1 cellular context compared by ENCODE assay signal in the genomic region with DNA sequence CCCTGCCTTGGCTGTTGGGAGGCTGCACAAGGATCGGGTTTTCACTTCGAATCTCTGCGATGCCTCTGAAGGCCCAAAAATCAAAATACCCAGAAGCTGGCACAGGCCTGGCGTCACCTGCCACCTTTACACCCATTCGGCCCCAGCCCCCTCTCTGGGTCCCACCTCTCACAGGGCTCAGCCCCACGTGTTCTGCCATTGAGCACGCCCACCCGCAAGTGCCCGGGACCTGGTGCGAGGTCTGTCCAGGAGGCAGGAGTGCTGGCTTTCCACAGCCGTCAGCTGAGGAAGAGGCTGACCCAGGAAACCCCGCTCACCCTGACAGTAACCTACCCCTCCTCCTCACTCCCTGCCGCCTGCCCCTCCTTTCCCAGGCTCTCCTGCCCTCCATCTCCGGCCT.
A peak's percentile ranks its signal among the peaks of the same experiment; 100 is the strongest.
TF ChIP-seq lines count a peak whose summit lies in the region.

No MANE protein-coding gene starts in this region.

TF ChIP-seq in K562, 482 proteins besides CTCF, POLR2A, EP300 and RAD21:
- TF ChIP-seq ZNF561 (CRISPR knock-in tag; conservative IDR thresholded peaks at IDR 0.05) (no peak), ZNF57 (CRISPR knock-in tag; IDR thresholded peaks at IDR 0.05) (no peak), POLR3A (IDR thresholded peaks at IDR 0.05; ENCODE audit: borderline replicate concordance, extremely low read depth, insufficient read depth, insufficient read length) (no peak), XRCC4 (IDR thresholded peaks at IDR 0.05; ENCODE audit: extremely low read depth, insufficient read depth, insufficient read length) (no peak), SIN3B (IDR thresholded peaks at IDR 0.05; ENCODE audit: low read depth) (no peak), ARID1B (IDR thresholded peaks at IDR 0.05) (no peak), NR2C2 (CRISPR knock-in tag; IDR thresholded peaks at IDR 0.05) (no peak), NR2C2 (tag; IDR thresholded peaks at IDR 0.05) (no peak), RBM22 (IDR thresholded peaks at IDR 0.05; ENCODE audit: low read depth, low read length, poor library complexity, severe bottlenecking) (peak; percentile 92), RBFOX2 (IDR thresholded peaks at IDR 0.05; ENCODE audit: low read depth, low read length) (peak; percentile 69), SIN3A (IDR thresholded peaks at IDR 0.05; ENCODE audit: borderline replicate concordance in 2 of 2, control insufficient read depth in 1 of 2, low read depth in 2 of 2, low read length in 2 of 2) (no peak), RBM39 (optimal IDR thresholded peaks at IDR 0.05; ENCODE audit: low read depth, low read length) (no peak), TAF7 (tag; IDR thresholded peaks at IDR 0.05) (no peak), SUPT5H (IDR thresholded peaks at IDR 0.05) (0 out of 2 replicates have a peak, but pooled peaks have one; percentile 24), POLR2G (IDR thresholded peaks at IDR 0.05; ENCODE audit: low read depth, low read length) (peak; percentile 76), ELK3 (CRISPR knock-in tag; IDR thresholded peaks at IDR 0.05) (no peak), ZMIZ1 (IDR thresholded peaks at IDR 0.05; ENCODE audit: low read depth in 2 of 2, low read length in 2 of 2) (no peak), ADNP (tag; IDR thresholded peaks at IDR 0.05) (no peak), E4F1 (CRISPR knock-in tag; IDR thresholded peaks at IDR 0.05; ENCODE audit: borderline replicate concordance) (no peak), SP2 (IDR thresholded peaks at IDR 0.05; ENCODE audit: extremely low read depth, low read depth, low read length, poor library complexity, severe bottlenecking) (no peak), CBX5 (IDR thresholded peaks at IDR 0.05; ENCODE audit: borderline replicate concordance, low read depth) (no peak), PHTF2 (CRISPR knock-in tag; IDR thresholded peaks at IDR 0.05) (no peak), HEY1 (CRISPR knock-in tag; IDR thresholded peaks at IDR 0.05; ENCODE audit: borderline replicate concordance) (no peak)
- TF ChIP-seq, protein P1, sequence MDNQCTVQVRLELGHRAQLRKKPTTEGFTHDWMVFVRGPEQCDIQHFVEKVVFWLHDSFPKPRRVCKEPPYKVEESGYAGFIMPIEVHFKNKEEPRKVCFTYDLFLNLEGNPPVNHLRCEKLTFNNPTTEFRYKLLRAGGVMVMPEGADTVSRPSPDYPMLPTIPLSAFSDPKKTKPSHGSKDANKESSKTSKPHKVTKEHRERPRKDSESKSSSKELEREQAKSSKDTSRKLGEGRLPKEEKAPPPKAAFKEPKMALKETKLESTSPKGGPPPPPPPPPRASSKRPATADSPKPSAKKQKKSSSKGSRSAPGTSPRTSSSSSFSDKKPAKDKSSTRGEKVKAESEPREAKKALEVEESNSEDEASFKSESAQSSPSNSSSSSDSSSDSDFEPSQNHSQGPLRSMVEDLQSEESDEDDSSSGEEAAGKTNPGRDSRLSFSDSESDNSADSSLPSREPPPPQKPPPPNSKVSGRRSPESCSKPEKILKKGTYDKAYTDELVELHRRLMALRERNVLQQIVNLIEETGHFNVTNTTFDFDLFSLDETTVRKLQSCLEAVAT (IDR thresholded peaks at IDR 0.05), result no peak
- TF ChIP-seq, protein P2, sequence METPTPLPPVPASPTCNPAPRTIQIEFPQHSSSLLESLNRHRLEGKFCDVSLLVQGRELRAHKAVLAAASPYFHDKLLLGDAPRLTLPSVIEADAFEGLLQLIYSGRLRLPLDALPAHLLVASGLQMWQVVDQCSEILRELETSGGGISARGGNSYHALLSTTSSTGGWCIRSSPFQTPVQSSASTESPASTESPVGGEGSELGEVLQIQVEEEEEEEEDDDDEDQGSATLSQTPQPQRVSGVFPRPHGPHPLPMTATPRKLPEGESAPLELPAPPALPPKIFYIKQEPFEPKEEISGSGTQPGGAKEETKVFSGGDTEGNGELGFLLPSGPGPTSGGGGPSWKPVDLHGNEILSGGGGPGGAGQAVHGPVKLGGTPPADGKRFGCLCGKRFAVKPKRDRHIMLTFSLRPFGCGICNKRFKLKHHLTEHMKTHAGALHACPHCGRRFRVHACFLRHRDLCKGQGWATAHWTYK (CRISPR knock-in tag; IDR thresholded peaks at IDR 0.05), result no peak
TF ChIP-seq in K562: peak in this region for 4.
